Comparison of ENCODE assay signal across 18 cellular contexts in the genomic region with DNA sequence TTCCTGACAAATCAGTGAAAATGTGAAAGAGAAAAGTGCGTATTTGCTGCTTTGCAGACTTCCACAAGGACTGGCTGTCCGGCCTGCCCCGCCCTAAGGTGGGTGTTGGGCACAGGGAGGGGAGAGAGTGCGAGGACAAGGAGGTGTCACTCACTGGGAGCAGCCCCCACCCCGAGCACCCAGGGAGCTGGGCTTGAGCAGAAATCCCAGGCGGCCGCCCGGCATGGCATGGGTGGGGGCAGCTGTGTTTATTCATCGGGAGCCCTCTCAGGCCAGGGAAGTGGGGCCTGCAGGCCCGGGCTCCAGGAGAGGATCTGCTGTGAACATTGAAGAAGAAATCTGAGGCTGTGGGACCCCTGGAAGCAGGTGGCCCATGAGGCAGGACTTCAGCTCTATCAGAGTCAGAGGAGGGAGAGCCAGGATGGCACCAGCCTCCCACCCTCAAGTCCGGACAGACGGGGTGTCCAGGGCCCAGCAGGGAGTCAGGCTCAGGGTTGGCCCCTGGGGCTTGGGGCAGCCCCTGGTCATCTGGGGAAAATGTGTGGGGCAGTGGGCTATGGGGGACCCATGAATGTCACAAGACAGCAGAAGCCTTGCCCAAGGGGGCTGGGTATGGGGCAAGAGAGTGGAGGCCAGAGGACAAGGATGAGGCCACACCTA.
A peak's percentile ranks its signal among the peaks of the same experiment; 100 is the strongest.
DNase-seq lines count a peak whose midpoint lies in the region; ATAC-seq and TF ChIP-seq lines count a peak whose summit lies in the region.
"Had no signal": no experiment of that assay in that cellular context is flagged by ENCODE, and none has a peak within 500 bp of the region (broad histone marks: within the 10 kb centered on the region; RNA-seq: fewer than 3 reads in every experiment).

No MANE protein-coding gene starts in this region.

- H3K4me1 Mint-ChIP-seq in activated CD8-positive, alpha-beta memory T cell treated with anti-CD3 and anti-CD28 coated beads, Interleukin-2, amount 10 ng/mL, durations not matched to agents 7 days and 5 days, result no peaks in the 10 kb centered on the region
- no peaks in the 10 kb centered on the region for H3K4me1 Mint-ChIP-seq in chondrocyte (ENCODE audit: low read depth)

- H3K36me3 ChIP-seq in upper lobe of right lung, result no peaks in the 10 kb centered on the region

- peaks cover 4% of the 10 kb centered on the region for H3K27me3 ChIP-seq in upper lobe of right lung

- H3K27me3 Mint-ChIP-seq in activated CD8-positive, alpha-beta memory T cell treated with anti-CD3 and anti-CD28 coated beads, Interleukin-2, amount 10 ng/mL, durations not matched to agents 7 days and 5 days, result no peaks in the 10 kb centered on the region
- H3K27me3 Mint-ChIP-seq in chondrocyte (ENCODE audit: low read depth), result no peaks in the 10 kb centered on the region

- H3K9me3 Mint-ChIP-seq in activated CD8-positive, alpha-beta memory T cell treated with anti-CD3 and anti-CD28 coated beads, Interleukin-2, amount 10 ng/mL, durations not matched to agents 7 days and 5 days (ENCODE audit: low read depth), result peaks cover 3% of the 10 kb centered on the region
- H3K9me3 Mint-ChIP-seq in chondrocyte (ENCODE audit: low read depth), result peaks cover 20% of the 10 kb centered on the region

- H3K4me3 ChIP-seq in upper lobe of right lung, result no peak overlapping the region
- H3K4me3 ChIP-seq: A549, GM12878, K562 had no signal

- no peak overlapping the region for H3K27ac Mint-ChIP-seq in activated CD8-positive, alpha-beta memory T cell treated with anti-CD3 and anti-CD28 coated beads, Interleukin-2, amount 10 ng/mL, durations not matched to agents 7 days and 5 days
- H3K27ac Mint-ChIP-seq in chondrocyte (ENCODE audit: unreplicated experiment), result no peak overlapping the region

- H3K4me1 ChIP-seq in upper lobe of right lung, result no peaks in the 10 kb centered on the region
- H3K4me1 ChIP-seq: A549 had no signal

- no peak for ATAC-seq in activated CD8-positive, alpha-beta memory T cell treated with anti-CD3 and anti-CD28 coated beads, Interleukin-2, amount 10 ng/mL, durations not matched to agents 7 days and 5 days
- no peak for ATAC-seq in sciatic nerve
- ATAC-seq in upper lobe of right lung, result no peak
- ATAC-seq in GM18861 (IDR thresholded peaks at IDR 0.05; ENCODE audit: unreplicated experiment), result no peak
- ATAC-seq: GM12878, K562, PC-3 had no signal

- no peak overlapping the region for H3K4me3 Mint-ChIP-seq in activated CD8-positive, alpha-beta memory T cell treated with anti-CD3 and anti-CD28 coated beads, Interleukin-2, amount 10 ng/mL, durations not matched to agents 7 days and 5 days
- H3K4me3 Mint-ChIP-seq in chondrocyte (ENCODE audit: unreplicated experiment), result no peak overlapping the region

- H3K27ac ChIP-seq in upper lobe of right lung, result no peak overlapping the region
- H3K27ac ChIP-seq: A549 had no signal

- intact Hi-C loops in sciatic nerve (cut with DNase I) (no loop called here), upper lobe of right lung (cut with DNase I) (no loop called here)

- H3K36me3 Mint-ChIP-seq in activated CD8-positive, alpha-beta memory T cell treated with anti-CD3 and anti-CD28 coated beads, Interleukin-2, amount 10 ng/mL, durations not matched to agents 7 days and 5 days, result no peaks in the 10 kb centered on the region
- H3K36me3 Mint-ChIP-seq in chondrocyte (ENCODE audit: low read depth), result peaks cover 6% of the 10 kb centered on the region

- TF ChIP-seq CTCF in chondrocyte (IDR thresholded peaks at IDR 0.05) (no peak), upper lobe of right lung (IDR thresholded peaks at IDR 0.05) (no peak)

- peak; percentile 22 for DNase-seq in activated CD8-positive, alpha-beta memory T cell treated with anti-CD3 and anti-CD28 coated beads, Interleukin-2, amount 10 ng/mL, durations not matched to agents 7 days and 5 days
- DNase-seq in activated CD8-positive, alpha-beta memory T cell treated with anti-CD3 and anti-CD28 coated beads, Interleukin-2, amount 50 U/mL, for 4 hours, result no peak
- peak; percentile 87 for DNase-seq in chondrocyte (ENCODE audit: low spot score)
- DNase-seq in sciatic nerve (ENCODE audit: low spot score), result peak; percentile 30
- DNase-seq in upper lobe of right lung, result peak; percentile 41
- DNase-seq in NCI-H446 (lab: John Stamatoyannopoulos, UW), result no peak
- DNase-seq: C1 segment of cervical spinal cord, DMS79 treated with DMSO at 0.1 percent for 48 hours, HCEC 1CT, NCI-H1436, NCI-H2029, NCI-H2171, NCI-H774, PC-3 had no signal

- no peaks in the 10 kb centered on the region for H3K9me3 ChIP-seq in upper lobe of right lung

- CTCF ChIA-PET in activated CD8-positive, alpha-beta memory T cell treated with anti-CD3 and anti-CD28 coated beads, Interleukin-2, amount 10 ng/mL, durations not matched to agents 7 days and 5 days (lab: Charles Lee), result no interaction called here

Comparison
In these comparisons a context has a peak if more than half of its experiments do, and no peak if none do; other contexts are left out.
1. DNase-seq: peak in activated CD8-positive, alpha-beta memory T cell treated with anti-CD3 and anti-CD28 coated beads, Interleukin-2, amount 10 ng/mL, durations not matched to agents 7 days and 5 days (single experiment), chondrocyte (single experiment), sciatic nerve (single experiment) and upper lobe of right lung (single experiment); none in activated CD8-positive, alpha-beta memory T cell treated with anti-CD3 and anti-CD28 coated beads, Interleukin-2, amount 50 U/mL, for 4 hours (single experiment) and NCI-H446 (0 of 2).